In genomic region chr2:108787209-108787558, GRCh38 we compare ENCODE assay signal across 8 cellular contexts. TPM values are rescaled to one million over a fixed set of nuclear protein-coding genes. Genes with fewer than 3 reads are reported as not detected.
DNase-seq lines count a peak whose midpoint lies in the region; ATAC-seq, FAIRE-seq and TF ChIP-seq lines count a peak whose summit lies in the region.

No MANE protein-coding gene starts in this region.

- H3K79me2 ChIP-seq in HepG2 (ENCODE audit: insufficient read depth, low read length), result peaks cover 17% of the 10 kb centered on the region

- TF ChIP-seq POLR2A in HepG2 (IDR thresholded peaks at IDR 0.05; ENCODE audit: insufficient read depth in 1 of 2, low read depth in 2 of 2, low read length in 2 of 2), result no peak

- peak overlapping the region; percentile 84 for H3K27ac Mint-ChIP-seq in activated CD8-positive, alpha-beta memory T cell treated with anti-CD3 and anti-CD28 coated beads, Interleukin-2, amount 10 ng/mL, durations not matched to agents 7 days and 5 days
- H3K27ac Mint-ChIP-seq in activated naive CD8-positive, alpha-beta T cell treated with anti-CD3 and anti-CD28 coated beads, Interleukin-2, amount 10 ng/mL, durations not matched to agents 7 days and 5 days, result peak overlapping the region; percentile 71

- under 1% methylated on average over 6 of the region's 6 CpGs for WGBS in HepG2 (ENCODE audit: low lambda C conversion rate)

- peaks cover 30% of the 10 kb centered on the region for H3K36me3 Mint-ChIP-seq in activated CD8-positive, alpha-beta memory T cell treated with anti-CD3 and anti-CD28 coated beads, Interleukin-2, amount 10 ng/mL, durations not matched to agents 7 days and 5 days
- H3K36me3 Mint-ChIP-seq in activated naive CD8-positive, alpha-beta T cell treated with anti-CD3 and anti-CD28 coated beads, Interleukin-2, amount 10 ng/mL, durations not matched to agents 7 days and 5 days, result peaks cover 19% of the 10 kb centered on the region

- no peak for TF ChIP-seq CTCF in HepG2 (CRISPR knock-in tag; IDR thresholded peaks at IDR 0.05)
- TF ChIP-seq CTCF in tibial artery (IDR thresholded peaks at IDR 0.05), result no peak

- TF ChIP-seq EP300 in HepG2 (IDR thresholded peaks at IDR 0.05; ENCODE audit: low read depth in 2 of 2, low read length in 2 of 2), result no peak
- no peak for TF ChIP-seq EP300 in HepG2 (CRISPR knock-in tag; IDR thresholded peaks at IDR 0.05; ENCODE audit: borderline replicate concordance)

- H3K9me3 Mint-ChIP-seq in activated CD8-positive, alpha-beta memory T cell treated with anti-CD3 and anti-CD28 coated beads, Interleukin-2, amount 10 ng/mL, durations not matched to agents 7 days and 5 days (ENCODE audit: low read depth), result no peaks in the 10 kb centered on the region
- H3K9me3 Mint-ChIP-seq in activated naive CD8-positive, alpha-beta T cell treated with anti-CD3 and anti-CD28 coated beads, Interleukin-2, amount 10 ng/mL, durations not matched to agents 7 days and 5 days, result no peaks in the 10 kb centered on the region

- H3K36me3 ChIP-seq in HepG2 (replicated peaks in 1 of 2; ENCODE audit: control insufficient read depth in 1 of 2, insufficient read depth in 2 of 2, low read length in 2 of 2) (peaks cover 10 to 38% of the 10 kb centered on the region in 2 experiments), tibial artery (peaks cover 22 to 23% (median 23%) of the 10 kb centered on the region in 3 donors)

- H3K9me3 ChIP-seq in HepG2 (ENCODE audit: low read length), result no peaks in the 10 kb centered on the region
- H3K9me3 ChIP-seq in tibial artery, result no peaks in the 10 kb centered on the region

- peak overlapping the region; percentile 20 for H2AFZ ChIP-seq in HepG2 (ENCODE audit: low read length)

- CTCF ChIA-PET in activated CD8-positive, alpha-beta memory T cell treated with anti-CD3 and anti-CD28 coated beads, Interleukin-2, amount 10 ng/mL, durations not matched to agents 7 days and 5 days (lab: Charles Lee), result no interaction called here
- CTCF ChIA-PET in HepG2 (lab: Yijun Ruan, JAX; ENCODE audit: low intra/inter-chr PET ratio, low total read pairs), result no interaction called here

- in situ Hi-C loops in HepG2 (cut with HindIII; ENCODE audit: extremely low pct_ligation_motif_present, low pct_unique_long_range_greater_than_20kb), result no loop called here

- no peak for ATAC-seq in activated CD8-positive, alpha-beta memory T cell treated with anti-CD3 and anti-CD28 coated beads, Interleukin-2, amount 10 ng/mL, durations not matched to agents 7 days and 5 days
- no peak for ATAC-seq in activated naive CD8-positive, alpha-beta T cell treated with anti-CD3 and anti-CD28 coated beads, Interleukin-2, amount 10 ng/mL, durations not matched to agents 7 days and 5 days (ENCODE audit: low read depth)
- ATAC-seq in HepG2, result no peak

- peak overlapping the region; percentile 84 for H3K9ac ChIP-seq in HepG2 (ENCODE audit: insufficient read depth, low read depth, low read length)

- H3K27me3 ChIP-seq in HepG2 (ENCODE audit: control insufficient read depth in 1 of 2, insufficient read depth in 2 of 2, low read length in 2 of 2) (no peaks in the 10 kb centered on the region), tibial artery (no peaks in the 10 kb centered on the region)

- H3K4me1 ChIP-seq in HepG2 (ENCODE audit: insufficient read depth, low read length), result peaks cover 28% of the 10 kb centered on the region
- H3K4me1 ChIP-seq in tibial artery, result peaks cover 0 to 12% (median 2%) of the 10 kb centered on the region in 4 donors

- intact Hi-C loops in HepG2 (cut with micrococcal nuclease; ENCODE audit: unreplicated experiment) (loop anchor here (2.0 to 5.0 kb wide), 2 partner anchors 68 to 200 kb away; partner anchors contain the start of genes EDAR and RANBP2), tibial artery (cut with DNase I; ENCODE audit: low total_unique reads) (no loop called here)

- H4K20me1 ChIP-seq in HepG2 (ENCODE audit: insufficient read depth, low read length), result no peaks in the 10 kb centered on the region

- DNase-seq in activated CD8-positive, alpha-beta memory T cell treated with anti-CD3 and anti-CD28 coated beads, Interleukin-2, amount 10 ng/mL, durations not matched to agents 7 days and 5 days, result no peak
- no peak for DNase-seq in activated CD8-positive, alpha-beta memory T cell treated with anti-CD3 and anti-CD28 coated beads, Interleukin-2, amount 50 U/mL, for 48 hours
- DNase-seq in activated naive CD8-positive, alpha-beta T cell treated with anti-CD3 and anti-CD28 coated beads, Interleukin-2, amount 10 ng/mL, durations not matched to agents 7 days and 5 days, result no peak
- no peak for DNase-seq in HepG2 (ENCODE audit: low spot score)
- no peak for DNase-seq in tibial artery
- DNase-seq in NCI-H1436 (lab: John Stamatoyannopoulos, UW), result no peak
- no peak for DNase-seq in cerebellar cortex (ENCODE audit: low spot score)
- no peak for DNase-seq in putamen (ENCODE audit: low spot score)

- H3K4me3 ChIP-seq in HepG2 (replicated peaks in 1 of 3; ENCODE audit: insufficient read depth in 1 of 3, low read depth in 2 of 3, low read length in 3 of 3), result peak overlapping the region; percentile 82 to 87 (median 87)
- peak overlapping the region; percentile 77 to 85 for H3K4me3 ChIP-seq in tibial artery

- TSS peak; percentile 59 for BruUV-seq in HepG2 (replicated peaks; lab: Mats Ljungman, UMichigan)

- no peak for TF ChIP-seq RAD21 in HepG2 (CRISPR knock-in tag; IDR thresholded peaks at IDR 0.05)

- FAIRE-seq in HepG2 (lab: Jason Lieb, UNC), result peak; percentile 4

- H3K27ac ChIP-seq in HepG2 (ENCODE audit: extremely low read length, insufficient read depth, low read length) (peak overlapping the region; percentile 81), tibial artery (peak overlapping the region in 1 of 2 donors; percentile 67)

- peak overlapping the region; percentile 84 for H3K4me3 Mint-ChIP-seq in activated CD8-positive, alpha-beta memory T cell treated with anti-CD3 and anti-CD28 coated beads, Interleukin-2, amount 10 ng/mL, durations not matched to agents 7 days and 5 days
- H3K4me3 Mint-ChIP-seq in activated naive CD8-positive, alpha-beta T cell treated with anti-CD3 and anti-CD28 coated beads, Interleukin-2, amount 10 ng/mL, durations not matched to agents 7 days and 5 days, result peak overlapping the region; percentile 100

- H3K4me1 Mint-ChIP-seq in activated CD8-positive, alpha-beta memory T cell treated with anti-CD3 and anti-CD28 coated beads, Interleukin-2, amount 10 ng/mL, durations not matched to agents 7 days and 5 days, result peaks cover 19% of the 10 kb centered on the region
- peaks cover 18% of the 10 kb centered on the region for H3K4me1 Mint-ChIP-seq in activated naive CD8-positive, alpha-beta T cell treated with anti-CD3 and anti-CD28 coated beads, Interleukin-2, amount 10 ng/mL, durations not matched to agents 7 days and 5 days

- POLR2A ChIA-PET in activated naive CD8-positive, alpha-beta T cell treated with anti-CD3 and anti-CD28 coated beads, Interleukin-2, amount 10 ng/mL, durations not matched to agents 7 days and 5 days (lab: Charles Lee), result no interaction called here
- POLR2A ChIA-PET in HepG2 (lab: Yijun Ruan, JAX), result no interaction called here

- peak overlapping the region; percentile 94 for H3K4me2 ChIP-seq in HepG2 (ENCODE audit: low read depth, low read length)

- no peaks in the 10 kb centered on the region for H3K27me3 Mint-ChIP-seq in activated CD8-positive, alpha-beta memory T cell treated with anti-CD3 and anti-CD28 coated beads, Interleukin-2, amount 10 ng/mL, durations not matched to agents 7 days and 5 days
- no peaks in the 10 kb centered on the region for H3K27me3 Mint-ChIP-seq in activated naive CD8-positive, alpha-beta T cell treated with anti-CD3 and anti-CD28 coated beads, Interleukin-2, amount 10 ng/mL, durations not matched to agents 7 days and 5 days

TF ChIP-seq in HepG2, 621 proteins besides CTCF, POLR2A, EP300 and RAD21 (continues in another document):
- TF ChIP-seq HMG20B (CRISPR knock-in tag; conservative IDR thresholded peaks at IDR 0.05), result no peak
- peak; percentile 3 for TF ChIP-seq ASH2L (IDR thresholded peaks at IDR 0.05; ENCODE audit: insufficient read length, low read depth, low read length)
- TF ChIP-seq ZNF441 (CRISPR knock-in tag; IDR thresholded peaks at IDR 0.05; ENCODE audit: borderline replicate concordance), result no peak
- no peak for TF ChIP-seq TCF7L2 (IDR thresholded peaks at IDR 0.05; ENCODE audit: low read depth, low read length)

RNA-seq across cellular contexts. Expression of gene CCDC138, which starts 0.6 kb away (rescaled TPM):
- 10 to 100 TPM in 1 of 2 experiments, 1 to 10 TPM in 1; 10.0 to 10.2 TPM for total RNA-seq in activated CD8-positive, alpha-beta memory T cell treated with anti-CD3 and anti-CD28 coated beads, Interleukin-2, amount 10 ng/mL, durations not matched to agents 7 days and 5 days
- 1 to 10 TPM; 8.0 to 8.4 TPM for total RNA-seq in activated naive CD8-positive, alpha-beta T cell treated with anti-CD3 and anti-CD28 coated beads, Interleukin-2, amount 10 ng/mL, durations not matched to agents 7 days and 5 days
- 32.5 and 44.3 TPM in 2 replicates for total RNA-seq in HepG2 (2016; rRNA removed; fragmentation: Illumina TruSeq; extraction: Trizol)
- 31.4 and 38.1 TPM in 2 replicates for total RNA-seq in HepG2 (2016; cell fraction: cytosol; rRNA removed; fragmentation: Illumina TruSeq; extraction: Trizol; ENCODE audit: low read depth)
- 34.4 and 42.7 TPM in 2 replicates for total RNA-seq in HepG2 (2016; cell fraction: insoluble cytoplasmic fraction; rRNA removed; fragmentation: Illumina TruSeq; extraction: Trizol)
- 25.4 and 30.0 TPM in 2 replicates for total RNA-seq in HepG2 (2016; cell fraction: membrane; rRNA removed; fragmentation: Illumina TruSeq; extraction: Trizol)
- 36.9 and 38.4 TPM in 2 replicates for total RNA-seq in HepG2 (2016; cell fraction: nucleus; rRNA removed; fragmentation: Illumina TruSeq; extraction: Trizol)
- 4.1 and 5.6 TPM in 2 replicates for polyA plus RNA-seq in HepG2 (2011; rRNA removed)
- polyA plus RNA-seq in HepG2 (2011; cell fraction: cytosol; rRNA removed), result 2.0 and 3.1 TPM in 2 replicates
- 3.6 and 5.6 TPM in 2 replicates for polyA plus RNA-seq in HepG2 (2011; cell fraction: nucleus; rRNA removed)
- polyA plus RNA-seq in HepG2 (2012), result 7.3 and 9.7 TPM in 2 replicates
- 2.2 and 3.0 TPM in 2 replicates for polyA plus RNA-seq in HepG2 (2016; cell fraction: cytosol; fragmentation: Illumina TruSeq; extraction: Trizol; ENCODE audit: low read depth)
- 23.6 and 26.3 TPM in 2 replicates for polyA plus RNA-seq in HepG2 (2016; cell fraction: insoluble cytoplasmic fraction; fragmentation: Illumina TruSeq; extraction: Trizol; ENCODE audit: low read depth)
- polyA plus RNA-seq in HepG2 (2016; cell fraction: membrane; fragmentation: Illumina TruSeq; extraction: Trizol; ENCODE audit: low read depth), result 3.6 and 4.9 TPM in 2 replicates
- polyA plus RNA-seq in HepG2 (2016; cell fraction: nucleus; fragmentation: Illumina TruSeq; extraction: Trizol; ENCODE audit: insufficient read depth, low read depth), result 21.7 and 22.3 TPM in 2 replicates
- polyA minus RNA-seq in HepG2 (2011; rRNA and poly(A)+ RNA removed; ENCODE audit: low replicate concordance), result 6.6 and 12.6 TPM in 2 replicates
- 5.5 and 5.9 TPM in 2 replicates for polyA minus RNA-seq in HepG2 (2011; cell fraction: cytosol; rRNA and poly(A)+ RNA removed)
- polyA minus RNA-seq in HepG2 (2011; cell fraction: nucleus; rRNA and poly(A)+ RNA removed), result 34.2 and 34.6 TPM in 2 replicates
